ENCODE assay signal across 13 cellular contexts in genomic region chr1:229643996-229644748, GRCh38. TPM values are rescaled to one million over a fixed set of nuclear protein-coding genes. Genes with fewer than 3 reads are reported as not detected.
A peak's percentile ranks its signal among the peaks of the same experiment; 100 is the strongest.
DNase-seq lines count a peak whose midpoint lies in the region; ATAC-seq and TF ChIP-seq lines count a peak whose summit lies in the region.
"Had no signal": no experiment of that assay in that cellular context is flagged by ENCODE, and none has a peak within 500 bp of the region (broad histone marks: within the 10 kb centered on the region; RNA-seq: fewer than 3 reads in every experiment).

No MANE protein-coding gene starts in this region.

- ATAC-seq in GM21390 (IDR thresholded peaks at IDR 0.05; ENCODE audit: unreplicated experiment) = peak; percentile 87
- ATAC-seq in left lung = peak; percentile 32
- ATAC-seq: naive thymus-derived CD8-positive, alpha-beta T cell had no signal

- DNase-seq in CD1c-positive myeloid dendritic cell (ENCODE audit: extremely low spot score) = peak; percentile 44
- DNase-seq in NB4 (ENCODE audit: low read depth) = peak; percentile 25
- DNase-seq in left lung = no peak
- DNase-seq in DMS79 treated with DMSO at 0.1 percent for 48 hours (lab: John Stamatoyannopoulos, UW) = no peak
- DNase-seq in SKM-1 treated with dmso at 0.1 percent for 144 hours (lab: John Stamatoyannopoulos, UW; ENCODE audit: unreplicated experiment) = no peak
- DNase-seq in OCI-M1 (lab: John Stamatoyannopoulos, UW) = no peak
- no peak for DNase-seq in stimulated activated naive CD4-positive, alpha-beta T cell treated with Interleukin-2 at 50 U/mL for 16 hours (lab: John Stamatoyannopoulos, UW)
- DNase-seq: anterior cingulate cortex; naive thymus-derived CD8-positive, alpha-beta T cell; NCI-H1092; NCI-H526 had no signal

- TF ChIP-seq CTCF in NB4 (IDR thresholded peaks at IDR 0.05; ENCODE audit: low read depth, low read length) (no peak), left lung (IDR thresholded peaks at IDR 0.05) (no peak)

- no peaks in the 10 kb centered on the region for H3K27me3 ChIP-seq in left lung

- H3K36me3 ChIP-seq in left lung = peaks cover 0 to 69% of the 10 kb centered on the region in 2 donors

- intact Hi-C loops in left lung (cut with DNase I) = no loop called here

- no peaks in the 10 kb centered on the region for H3K9me3 ChIP-seq in left lung

- TF ChIP-seq POLR2A in NB4 (IDR thresholded peaks at IDR 0.05; ENCODE audit: extremely low read depth, insufficient read length) = no peak

- H3K4me1 ChIP-seq in left lung = no peaks in the 10 kb centered on the region

- H3K27ac ChIP-seq in left lung = no peak overlapping the region
- H3K27ac ChIP-seq: C4-2B had no signal

- no peak overlapping the region for H3K4me3 ChIP-seq in NB4 (ENCODE audit: low read depth, low read length)
- no peak overlapping the region for H3K4me3 ChIP-seq in left lung

RNA-seq across cellular contexts. Expression of gene URB2, which starts 18.1 kb away (rescaled TPM):
- total RNA-seq in left lung = 10 to 100 TPM in 1 of 2 donors, 1 to 10 TPM in 1; 6.0 to 10.7 TPM

RNA-seq across cellular contexts. Expression of gene TAF5L, which starts 18.2 kb away (rescaled TPM):
- 10 to 100 TPM; 15.9 to 19.0 TPM for total RNA-seq in left lung

Comparison
In these comparisons a context has a peak if more than half of its experiments do, and no peak if none do; other contexts are left out.
1. DNase-seq: peak in CD1c-positive myeloid dendritic cell (single experiment) and NB4 (single experiment); none in left lung (0 of 2), DMS79 treated with DMSO at 0.1 percent for 48 hours (single experiment), SKM-1 treated with dmso at 0.1 percent for 144 hours (single experiment), OCI-M1 (single experiment) and stimulated activated naive CD4-positive, alpha-beta T cell treated with Interleukin-2 at 50 U/mL for 16 hours (single experiment).